1 cellular context compared by ENCODE assay signal in the genomic region with DNA sequence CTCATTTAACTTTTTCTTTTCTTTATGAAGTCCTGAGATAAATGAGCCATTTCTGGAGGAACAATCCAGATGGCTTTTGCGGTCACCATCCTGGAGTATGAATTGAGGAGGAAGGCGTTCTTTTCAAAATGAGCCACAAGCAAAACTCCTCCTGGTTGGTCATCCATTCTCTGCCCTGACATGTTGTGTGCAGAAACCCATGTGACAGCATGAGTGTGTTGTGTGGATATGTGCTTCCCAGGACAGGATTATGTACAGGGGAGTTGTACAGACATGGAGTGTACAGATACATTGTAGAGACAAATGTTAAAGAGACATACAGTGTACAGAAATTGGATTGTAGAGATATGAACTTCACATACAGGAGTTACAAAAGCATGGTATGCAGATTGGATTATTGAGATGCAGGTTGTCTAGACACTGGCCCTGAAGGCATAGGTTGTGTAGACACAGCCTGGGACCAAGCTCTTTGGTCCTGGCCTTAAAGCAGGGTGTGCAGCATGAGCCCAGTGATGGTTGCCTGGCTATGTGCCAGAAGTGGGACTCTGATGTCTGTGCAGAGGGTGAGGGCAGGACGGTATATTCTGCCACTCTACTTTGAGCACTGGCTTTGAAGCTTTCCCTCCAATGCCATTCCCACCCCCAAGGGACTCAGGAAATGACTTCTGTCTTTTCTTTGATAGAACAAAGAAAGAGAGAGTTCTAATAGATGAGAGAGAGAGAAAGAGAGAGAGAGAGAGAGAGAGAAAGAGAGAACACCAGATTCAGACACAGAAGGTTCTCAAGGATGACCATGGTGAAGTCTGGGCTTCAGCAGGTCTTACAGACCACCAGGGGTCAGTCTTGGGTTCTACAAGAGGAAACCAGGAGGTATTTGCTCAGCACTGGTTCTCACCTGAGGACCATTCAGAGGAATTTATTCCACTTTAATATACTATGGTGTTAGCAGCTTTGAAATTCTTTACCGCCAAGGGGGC.
TF ChIP-seq lines count a peak whose summit lies in the region.

No MANE protein-coding gene starts in this region.

TF ChIP-seq in HepG2, 621 proteins besides CTCF, POLR2A, EP300 and RAD21 (continued from another document):
- TF ChIP-seq, protein P1, sequence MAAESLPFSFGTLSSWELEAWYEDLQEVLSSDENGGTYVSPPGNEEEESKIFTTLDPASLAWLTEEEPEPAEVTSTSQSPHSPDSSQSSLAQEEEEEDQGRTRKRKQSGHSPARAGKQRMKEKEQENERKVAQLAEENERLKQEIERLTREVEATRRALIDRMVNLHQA (CRISPR knock-in tag; IDR thresholded peaks at IDR 0.05) = no peak
- TF ChIP-seq TOE1 (CRISPR knock-in tag; IDR thresholded peaks at IDR 0.05) = no peak
TF ChIP-seq in HepG2: peak in this region for 2.
